Comparison of ENCODE assay signal across 26 cellular contexts in genomic region chr12:3035171-3035570, GRCh38. TPM values are rescaled to one million over a fixed set of nuclear protein-coding genes. Genes with fewer than 3 reads are reported as not detected.
DNase-seq lines count a peak whose midpoint lies in the region; ATAC-seq and TF ChIP-seq lines count a peak whose summit lies in the region.
"Had no signal": no experiment of that assay in that cellular context is flagged by ENCODE, and none has a peak within 500 bp of the region (broad histone marks: within the 10 kb centered on the region; RNA-seq: fewer than 3 reads in every experiment).

No MANE protein-coding gene starts in this region.

- peaks cover 3% of the 10 kb centered on the region for H3K36me3 ChIP-seq in cardiac muscle cell
- peaks cover 0 to 26% (median 0%) of the 10 kb centered on the region in 3 donors for H3K36me3 ChIP-seq in tibial nerve
- H3K36me3 ChIP-seq: uterus had no signal

- DNase-seq in cardiac muscle cell (ENCODE audit: low read depth in 1 of 2, low spot score in 1 of 2) (peak; percentile 31), left cardiac atrium (no peak), caudate nucleus (lab: John Stamatoyannopoulos, UW) (no peak), kidney tubule cell (ENCODE audit: low spot score) (peak; percentile 16), tibial nerve (ENCODE audit: low spot score in 2 of 2) (no peak), activated T-cell treated with anti-CD3 and anti-CD28 coated beads for 4 hours (no peak)
- DNase-seq: activated B cell treated with CpG ODN at 0.5 μM for 24 hours; activated CD4-positive, alpha-beta memory T cell treated with anti-CD3 and anti-CD28 coated beads, Interleukin-2, amount 10 ng/mL, durations not matched to agents 7 days and 5 days; activated naive CD4-positive, alpha-beta T cell treated with anti-CD3 and anti-CD28 coated beads for 36 hours; activated T-cell treated with anti-CD3 and anti-CD28 coated beads, Interleukin-2, amount 50 U/mL, for 24 hours; CD4-positive, CD25-positive, alpha-beta regulatory T cell; glutamatergic neuron; MV-4-11; natural killer cell; NCI-H1694 treated with DMSO at 0.1 percent for 48 hours; NCI-H2227 treated with DMSO at 0.1 percent for 48 hours; stimulated activated CD4-positive, alpha-beta T cell treated with anti-CD3 and anti-CD28 coated beads, Interleukin-4, amount 100 ng/mL, for 1 hour; uterus had no signal

- H3K9me3 ChIP-seq in cardiac muscle cell (ENCODE audit: low read depth), result no peaks in the 10 kb centered on the region
- no peaks in the 10 kb centered on the region for H3K9me3 ChIP-seq in tibial nerve
- H3K9me3 ChIP-seq: esophagus muscularis mucosa, HAP-1, SJSA1, uterus had no signal

- H3K4me1 ChIP-seq in cardiac muscle cell (ENCODE audit: low read depth), result peaks cover 13% of the 10 kb centered on the region
- peaks cover 0 to 21% (median 0%) of the 10 kb centered on the region in 4 donors for H3K4me1 ChIP-seq in tibial nerve
- H3K4me1 ChIP-seq: SJSA1, uterus had no signal

- H3K4me3 ChIP-seq in cardiac muscle cell (no peak overlapping the region), tibial nerve (no peak overlapping the region)
- H3K4me3 ChIP-seq: esophagus muscularis mucosa, GM12878, HAP-1, SJSA1, skin epidermis, uterus had no signal

- TF ChIP-seq EP300 in tibial nerve (IDR thresholded peaks at IDR 0.05), result no peak

- H3K27ac ChIP-seq in cardiac muscle cell (peak overlapping the region; percentile 50), caudate nucleus (ENCODE audit: low read depth, low read length) (peak overlapping the region; percentile 95), tibial nerve (peak overlapping the region in 3 of 4 donors; percentile 57 to 86 (median 82))
- H3K27ac ChIP-seq: esophagus muscularis mucosa, HL-60, SJSA1, skin epidermis, uterus had no signal

- no peak for TF ChIP-seq POLR2A in tibial nerve (IDR thresholded peaks at IDR 0.05)

- H3K27me3 ChIP-seq in cardiac muscle cell, result no peaks in the 10 kb centered on the region
- H3K27me3 ChIP-seq in tibial nerve, result no peaks in the 10 kb centered on the region
- H3K27me3 ChIP-seq: esophagus muscularis mucosa, SJSA1, uterus had no signal

- TF ChIP-seq CTCF in cardiac muscle cell (IDR thresholded peaks at IDR 0.05; ENCODE audit: low read depth, low read length) (no peak), tibial nerve (IDR thresholded peaks at IDR 0.05) (no peak)

- 70 to 71% methylated on average over 5 of the region's 5 CpGs for WGBS in tibial nerve, 2 donors

- intact Hi-C loops in left cardiac atrium (cut with DNase I), result loop anchor here (2.0 to 10.0 kb wide), 3 partner anchors 148 to 180 kb away; partner anchors contain the start of gene TEX52 (in 1 of the 2)

- ATAC-seq in left cardiac atrium (no peak), HG02981 (IDR thresholded peaks at IDR 0.05; ENCODE audit: unreplicated experiment) (no peak), GM21786 (IDR thresholded peaks at IDR 0.05; ENCODE audit: unreplicated experiment) (no peak)
- ATAC-seq: GM12878, natural killer cell had no signal

RNA-seq across cellular contexts. Expression of gene TSPAN9, which starts 42.0 kb away (rescaled TPM):
- total RNA-seq in cardiac muscle cell (153 and 199 TPM in 2 replicates), left cardiac atrium (100 to 1,000 TPM; 125 to 201 TPM), tibial nerve (10 to 100 TPM; 15.7 to 32.6 (median 26.2) TPM)
- 13.3 and 17.9 TPM in 2 replicates for polyA plus RNA-seq in cardiac muscle cell

Comparison
In these comparisons a context has a peak if more than half of its experiments do, and no peak if none do; other contexts are left out.
1. DNase-seq: peak in cardiac muscle cell (2 of 2) and kidney tubule cell (single experiment); none in left cardiac atrium (single experiment), caudate nucleus (0 of 61), tibial nerve (0 of 2) and activated T-cell treated with anti-CD3 and anti-CD28 coated beads for 4 hours (single experiment).
2. Peak in every context shown above with its lines, with median percentiles within 50 percentile points of each other: H3K27ac ChIP-seq.